In genomic region chr15:45573961-45574629, GRCh38 we compare ENCODE assay signal across 9 cellular contexts. TPM values are rescaled to one million over a fixed set of nuclear protein-coding genes. Genes with fewer than 3 reads are reported as not detected.
DNase-seq lines count a peak whose midpoint lies in the region; ATAC-seq and TF ChIP-seq lines count a peak whose summit lies in the region.
"Had no signal": no experiment of that assay in that cellular context is flagged by ENCODE, and none has a peak within 500 bp of the region (broad histone marks: within the 10 kb centered on the region; RNA-seq: fewer than 3 reads in every experiment).

No MANE protein-coding gene starts in this region.

- H2AFZ ChIP-seq in neural progenitor cell (replicated peaks), result peak overlapping the region; percentile 98

- H4K20me1 ChIP-seq in neural progenitor cell (ENCODE audit: low read depth), result no peaks in the 10 kb centered on the region

- no peaks in the 10 kb centered on the region for H3F3A ChIP-seq in neural progenitor cell (ENCODE audit: low read depth)

- H3K4me1 Mint-ChIP-seq in neural progenitor cell, result no peaks in the 10 kb centered on the region
- H3K4me1 Mint-ChIP-seq: CD8-positive, alpha-beta memory T cell had no signal

- DNase-seq in NCI-H748 (lab: John Stamatoyannopoulos, UW; ENCODE audit: unreplicated experiment), result peak; percentile 21
- DNase-seq in NCI-H748 treated with DMSO at 0.1 percent for 48 hours (lab: John Stamatoyannopoulos, UW), result no peak
- DNase-seq in NB4 (ENCODE audit: low read depth), result peak; percentile 21
- DNase-seq in choroid plexus epithelial cell (ENCODE audit: low read depth), result peak; percentile 27
- DNase-seq in neural progenitor cell (ENCODE audit: low spot score), result peak; percentile 81
- no peak for DNase-seq in NCI-H187 treated with DMSO at 0.1 percent for 48 hours (lab: John Stamatoyannopoulos, UW)
- DNase-seq in mucosa of gallbladder (ENCODE audit: low spot score), result no peak
- DNase-seq: CD8-positive, alpha-beta memory T cell had no signal

- H3K27ac Mint-ChIP-seq in neural progenitor cell, result no peak overlapping the region
- H3K27ac Mint-ChIP-seq: CD8-positive, alpha-beta memory T cell had no signal

- no peak overlapping the region for H3K27ac ChIP-seq in neural progenitor cell

- H3K4me3 ChIP-seq in NB4 (ENCODE audit: low read depth, low read length) (no peak overlapping the region), choroid plexus epithelial cell (ENCODE audit: low read depth, low read length) (no peak overlapping the region), neural progenitor cell (peak overlapping the region; percentile 30)

- no peaks in the 10 kb centered on the region for H3K9me3 ChIP-seq in neural progenitor cell (ENCODE audit: low read depth)

- no peak for TF ChIP-seq CTCF in NB4 (IDR thresholded peaks at IDR 0.05; ENCODE audit: low read depth, low read length)
- peak; percentile 45 for TF ChIP-seq CTCF in choroid plexus epithelial cell (conservative IDR thresholded peaks at IDR 0.05; ENCODE audit: low read depth, low read length)
- peak; percentile 67 for TF ChIP-seq CTCF in neural progenitor cell (IDR thresholded peaks at IDR 0.05)

- ATAC-seq in HG03565 (IDR thresholded peaks at IDR 0.05; ENCODE audit: unreplicated experiment), result no peak

- no peaks in the 10 kb centered on the region for H3K79me2 ChIP-seq in neural progenitor cell (ENCODE audit: low read depth)

- TF ChIP-seq POLR2A in NB4 (IDR thresholded peaks at IDR 0.05; ENCODE audit: extremely low read depth, insufficient read length), result no peak

- H3K4me3 Mint-ChIP-seq in neural progenitor cell, result no peak overlapping the region
- H3K4me3 Mint-ChIP-seq: CD8-positive, alpha-beta memory T cell had no signal

- peaks cover 3% of the 10 kb centered on the region for H3K4me1 ChIP-seq in neural progenitor cell

- no peaks in the 10 kb centered on the region for H3K36me3 Mint-ChIP-seq in neural progenitor cell
- H3K36me3 Mint-ChIP-seq: CD8-positive, alpha-beta memory T cell had no signal

- H3K27me3 Mint-ChIP-seq in neural progenitor cell (ENCODE audit: insufficient read depth, low read depth), result peaks cover 6% of the 10 kb centered on the region

- H3K27me3 ChIP-seq in neural progenitor cell, result peaks cover 37% of the 10 kb centered on the region

- H3K9ac ChIP-seq in neural progenitor cell, result no peak overlapping the region

- H3K4me2 ChIP-seq in neural progenitor cell, result peak overlapping the region; percentile 69

- H3K9me3 Mint-ChIP-seq in neural progenitor cell, result no peaks in the 10 kb centered on the region

- no peaks in the 10 kb centered on the region for H3K36me3 ChIP-seq in neural progenitor cell

RNA-seq across cellular contexts. Expression of gene BLOC1S6, which starts 13.1 kb away (rescaled TPM):
- total RNA-seq in neural progenitor cell (ENCODE audit: low replicate concordance) (46.6 and 64.6 TPM in 2 replicates), mucosa of gallbladder (30.9 TPM)

RNA-seq across cellular contexts. Expression of gene SLC30A4, which starts 51.5 kb away (rescaled TPM):
- 0.02 and 0.19 TPM in 2 replicates for total RNA-seq in neural progenitor cell (ENCODE audit: low replicate concordance)
- 4.7 TPM for total RNA-seq in mucosa of gallbladder

Comparison
In these comparisons a context has a peak if more than half of its experiments do, and no peak if none do; other contexts are left out.
1. DNase-seq: peak in NCI-H748 (single experiment), NB4 (single experiment), choroid plexus epithelial cell (single experiment) and neural progenitor cell (single experiment); none in NCI-H748 treated with DMSO at 0.1 percent for 48 hours (single experiment), NCI-H187 treated with DMSO at 0.1 percent for 48 hours (single experiment) and mucosa of gallbladder (single experiment).